ENCODE assay signal across 34 cellular contexts in the genomic region with DNA sequence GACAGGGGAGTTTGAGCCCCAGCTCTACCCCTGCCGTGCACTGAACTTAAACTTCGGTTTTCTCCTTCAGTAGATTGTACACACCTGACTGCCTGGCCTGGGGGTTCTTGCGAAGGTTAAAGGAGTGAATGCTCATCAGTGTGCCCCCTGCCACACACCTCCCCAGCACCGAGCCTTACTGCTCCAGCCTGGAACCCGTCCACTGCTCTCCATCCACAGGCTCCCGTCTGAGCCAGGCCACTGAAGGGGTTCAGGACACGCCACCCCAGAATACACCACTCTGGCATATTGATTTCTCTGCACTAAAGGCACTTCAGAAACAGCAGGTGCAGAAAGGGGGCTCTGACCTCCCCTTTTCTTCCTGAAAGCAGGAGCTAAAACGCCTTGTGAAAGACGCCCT. TPM values are rescaled to one million over a fixed set of nuclear protein-coding genes. Genes with fewer than 3 reads are reported as not detected.
A peak's percentile ranks its signal among the peaks of the same experiment; 100 is the strongest.
DNase-seq lines count a peak whose midpoint lies in the region; ATAC-seq and TF ChIP-seq lines count a peak whose summit lies in the region.
"Had no signal": no experiment of that assay in that cellular context is flagged by ENCODE, and none has a peak within 500 bp of the region (broad histone marks: within the 10 kb centered on the region; RNA-seq: fewer than 3 reads in every experiment).

No MANE protein-coding gene starts in this region.

- CTCF ChIA-PET in RWPE1 (lab: Yijun Ruan, JAX), result no interaction called here

- TF ChIP-seq CTCF in lower lobe of right lung (IDR thresholded peaks at IDR 0.05) (no peak), RWPE1 (conservative IDR thresholded peaks at IDR 0.05; ENCODE audit: low read depth) (no peak)

- H3K27me3 ChIP-seq in lower lobe of right lung (ENCODE audit: low read depth), result peaks cover 4% of the 10 kb centered on the region
- H3K27me3 ChIP-seq: ascending aorta had no signal

- H3K4me1 Mint-ChIP-seq in activated naive CD8-positive, alpha-beta T cell (ENCODE audit: low read depth), result peaks cover 65% of the 10 kb centered on the region
- H3K4me1 Mint-ChIP-seq in activated naive CD8-positive, alpha-beta T cell treated with anti-CD3 and anti-CD28 coated beads for 36 hours, result peaks cover 41% of the 10 kb centered on the region
- peaks cover 28 to 35% of the 10 kb centered on the region in 2 donors for H3K4me1 Mint-ChIP-seq in stimulated activated naive B cell treated with anti-CD40 and anti-IgM and Interleukin-4, amounts not matched to agents 10 μg/mL and 1 μg/mL and 100 μg/mL, for 72 hours

- no peaks in the 10 kb centered on the region for H3K27me3 Mint-ChIP-seq in activated naive CD8-positive, alpha-beta T cell
- H3K27me3 Mint-ChIP-seq in activated naive CD8-positive, alpha-beta T cell treated with anti-CD3 and anti-CD28 coated beads for 36 hours, result no peaks in the 10 kb centered on the region
- no peaks in the 10 kb centered on the region for H3K27me3 Mint-ChIP-seq in stimulated activated naive B cell treated with anti-CD40 and anti-IgM and Interleukin-4, amounts not matched to agents 10 μg/mL and 1 μg/mL and 100 μg/mL, for 72 hours
- H3K27me3 Mint-ChIP-seq: effector memory CD8-positive, alpha-beta T cell had no signal

- no peaks in the 10 kb centered on the region for H3K4me1 ChIP-seq in lower lobe of right lung

- no peak overlapping the region for H3K4me3 Mint-ChIP-seq in activated naive CD8-positive, alpha-beta T cell
- H3K4me3 Mint-ChIP-seq in activated naive CD8-positive, alpha-beta T cell treated with anti-CD3 and anti-CD28 coated beads for 36 hours, result no peak overlapping the region
- no peak overlapping the region for H3K4me3 Mint-ChIP-seq in stimulated activated naive B cell treated with anti-CD40 and anti-IgM and Interleukin-4, amounts not matched to agents 10 μg/mL and 1 μg/mL and 100 μg/mL, for 72 hours
- H3K4me3 Mint-ChIP-seq: effector memory CD8-positive, alpha-beta T cell; H9 had no signal

- H3K27ac Mint-ChIP-seq in activated naive CD8-positive, alpha-beta T cell, result peak overlapping the region; percentile 22
- no peak overlapping the region for H3K27ac Mint-ChIP-seq in activated naive CD8-positive, alpha-beta T cell treated with anti-CD3 and anti-CD28 coated beads for 36 hours
- H3K27ac Mint-ChIP-seq in stimulated activated naive B cell treated with anti-CD40 and anti-IgM and Interleukin-4, amounts not matched to agents 10 μg/mL and 1 μg/mL and 100 μg/mL, for 72 hours, result peak overlapping the region; percentile 56
- H3K27ac Mint-ChIP-seq: effector memory CD8-positive, alpha-beta T cell had no signal

- no peaks in the 10 kb centered on the region for H3K36me3 ChIP-seq in lower lobe of right lung
- H3K36me3 ChIP-seq: ascending aorta, suprapubic skin had no signal

- no peaks in the 10 kb centered on the region for H3K9me3 ChIP-seq in lower lobe of right lung
- H3K9me3 ChIP-seq: ascending aorta, suprapubic skin had no signal

- no peak for ATAC-seq in lower lobe of right lung
- no peak for ATAC-seq in stimulated activated naive B cell treated with anti-CD40 and anti-IgM and Interleukin-4, amounts not matched to agents 10 μg/mL and 1 μg/mL and 100 μg/mL, for 72 hours (replicated peaks)
- no peak for ATAC-seq in left colon
- ATAC-seq: effector memory CD8-positive, alpha-beta T cell; K562; left ventricle myocardium superior; PC-3 had no signal

- peak; percentile 18 for DNase-seq in DMS79 treated with DMSO at 0.1 percent for 48 hours (lab: John Stamatoyannopoulos, UW)
- DNase-seq in DMS79 (lab: John Stamatoyannopoulos, UW), result no peak
- DNase-seq in activated naive CD8-positive, alpha-beta T cell treated with anti-CD3 and anti-CD28 coated beads for 36 hours, result no peak
- peak; percentile 6 for DNase-seq in lower lobe of right lung
- DNase-seq in stimulated activated naive B cell treated with anti-CD40 and anti-IgM and Interleukin-4, amounts not matched to agents 10 μg/mL and 1 μg/mL and 100 μg/mL, for 72 hours, result no peak
- no peak for DNase-seq in RWPE1 (ENCODE audit: low spot score)
- DNase-seq in left colon, result no peak
- DNase-seq: activated CD4-positive, alpha-beta T cell treated with anti-CD3 and anti-CD28 coated beads for 1 hour; caudate nucleus; cortex of kidney; DND-41; effector memory CD8-positive, alpha-beta T cell; GF-D8; H9; left ventricle myocardium superior; NCI-H1105 treated with DMSO at 0.1 percent for 48 hours; NCI-H2029; NCI-H345; NCI-H69; PC-3; SHP77; stimulated activated naive CD4-positive, alpha-beta T cell treated with Interleukin-2 at 50 U/mL for 16 hours had no signal

- no peaks in the 10 kb centered on the region for H3K9me3 Mint-ChIP-seq in activated naive CD8-positive, alpha-beta T cell (ENCODE audit: low read depth)
- H3K9me3 Mint-ChIP-seq in activated naive CD8-positive, alpha-beta T cell treated with anti-CD3 and anti-CD28 coated beads for 36 hours, result peaks cover 2% of the 10 kb centered on the region
- H3K9me3 Mint-ChIP-seq in stimulated activated naive B cell treated with anti-CD40 and anti-IgM and Interleukin-4, amounts not matched to agents 10 μg/mL and 1 μg/mL and 100 μg/mL, for 72 hours, result no peaks in the 10 kb centered on the region
- H3K9me3 Mint-ChIP-seq: effector memory CD8-positive, alpha-beta T cell; H9 had no signal

- H3K36me3 Mint-ChIP-seq in activated naive CD8-positive, alpha-beta T cell, result peaks cover 7% of the 10 kb centered on the region
- H3K36me3 Mint-ChIP-seq in activated naive CD8-positive, alpha-beta T cell treated with anti-CD3 and anti-CD28 coated beads for 36 hours, result peaks cover 22% of the 10 kb centered on the region
- H3K36me3 Mint-ChIP-seq in stimulated activated naive B cell treated with anti-CD40 and anti-IgM and Interleukin-4, amounts not matched to agents 10 μg/mL and 1 μg/mL and 100 μg/mL, for 72 hours, result no peaks in the 10 kb centered on the region

- H3K4me3 ChIP-seq in lower lobe of right lung, result no peak overlapping the region
- H3K4me3 ChIP-seq: ascending aorta, K562, suprapubic skin had no signal

- POLR2A ChIA-PET in RWPE1 (lab: Yijun Ruan, JAX; ENCODE audit: low non-redundant PET), result no interaction called here

- H3K27ac ChIP-seq in lower lobe of right lung (no peak overlapping the region), RWPE1 (no peak overlapping the region)
- H3K27ac ChIP-seq: 22Rv1, ascending aorta, C4-2B, suprapubic skin had no signal

- intact Hi-C loops in lower lobe of right lung (cut with DNase I), result no loop called here
- intact Hi-C loops in left colon (cut with DNase I, micrococcal nuclease), result no loop called here

RNA-seq across cellular contexts. Expression of gene SSTR3, which starts 1.7 kb away (rescaled TPM):
- total RNA-seq in activated naive CD8-positive, alpha-beta T cell treated with anti-CD3 and anti-CD28 coated beads for 36 hours, result 1 to 10 TPM; 7.1 to 7.4 TPM
- total RNA-seq in lower lobe of right lung (not detected), left colon (under 1 TPM in 1 of 2 donors, not detected in 1; 0.17 TPM)
- total RNA-seq: ascending aorta, epithelial cell of proximal tubule, K562, left ventricle myocardium superior, M059J, mesenteric fat pad, myocyte, skeletal muscle tissue, suprapubic skin, urinary bladder had no signal

RNA-seq across cellular contexts. Expression of gene C1QTNF6, which starts 25.9 kb away (rescaled TPM):
- total RNA-seq in activated naive CD8-positive, alpha-beta T cell treated with anti-CD3 and anti-CD28 coated beads for 36 hours, result 1 to 10 TPM; 2.7 to 3.2 TPM
- total RNA-seq in lower lobe of right lung, result 5.3 TPM
- total RNA-seq in left colon, result 10 to 100 TPM in 1 of 2 donors, 1 to 10 TPM in 1; 9.9 to 14.2 TPM

RNA-seq across cellular contexts. Expression of gene RAC2, which starts 30.1 kb away (rescaled TPM):
- 100 to 1,000 TPM; 518 to 528 TPM for total RNA-seq in activated naive CD8-positive, alpha-beta T cell treated with anti-CD3 and anti-CD28 coated beads for 36 hours
- total RNA-seq in lower lobe of right lung (111 TPM), left colon (10 to 100 TPM; 20.9 to 22.6 TPM)
- total RNA-seq: myocyte had no signal

Comparison
In these comparisons a context has a peak if more than half of its experiments do, and no peak if none do; other contexts are left out.
1. DNase-seq: peak in DMS79 treated with DMSO at 0.1 percent for 48 hours (single experiment) and lower lobe of right lung (single experiment); none in DMS79 (single experiment), activated naive CD8-positive, alpha-beta T cell treated with anti-CD3 and anti-CD28 coated beads for 36 hours (single experiment), stimulated activated naive B cell treated with anti-CD40 and anti-IgM and Interleukin-4, amounts not matched to agents 10 μg/mL and 1 μg/mL and 100 μg/mL, for 72 hours (single experiment), RWPE1 (single experiment) and left colon (0 of 2).